Comparison of ENCODE assay signal across 32 cellular contexts in genomic region chr20:37537505-37537904, GRCh38. TPM values are rescaled to one million over a fixed set of nuclear protein-coding genes. Genes with fewer than 3 reads are reported as not detected.
"Had no signal": no experiment of that assay in that cellular context is flagged by ENCODE, and none has a peak within 500 bp of the region (broad histone marks: within the 10 kb centered on the region; RNA-seq: fewer than 3 reads in every experiment).

No MANE protein-coding gene starts in this region.

- H3K27ac ChIP-seq: brain microvascular endothelial cell, SJSA1 had no signal

- DNase-seq: activated CD4-positive, alpha-beta memory T cell treated with anti-CD3 and anti-CD28 coated beads for 36 hours; activated CD4-positive, alpha-beta T cell treated with anti-CD3 and anti-CD28 coated beads for 36 hours; activated CD4-positive, alpha-beta T cell treated with anti-CD3 and anti-CD28 coated beads, Interleukin-2, amount 10 ng/mL, durations not matched to agents 7 days and 5 days; activated CD8-positive, alpha-beta memory T cell treated with anti-CD3 and anti-CD28 coated beads, Interleukin-2, amount 50 U/mL, for 4 hours; activated naive CD4-positive, alpha-beta T cell; activated naive CD4-positive, alpha-beta T cell treated with anti-CD3 and anti-CD28 coated beads, Interleukin-2, amount 50 U/mL, for 16 hours; activated naive CD8-positive, alpha-beta T cell treated with anti-CD3 and anti-CD28 coated beads for 36 hours; activated T-cell treated with anti-CD3 and anti-CD28 coated beads for 4 hours; activated T-cell treated with anti-CD3 and anti-CD28 coated beads, Interleukin-2, amount 50 U/mL, for 4 hours; amniotic stem cell; aorta; central memory CD4-positive, alpha-beta T cell; KG1; NCI-H1092; NCI-H146; NCI-H187; NCI-H2029 treated with DMSO at 0.1 percent for 48 hours; NCI-H2107; NCI-H2171; NCI-H524; NCI-H69; SHP77 treated with DMSO at 0.1 percent for 48 hours; SK-N-SH; T-helper 17 cell had no signal

- H3K9me3 Mint-ChIP-seq: activated CD4-positive, alpha-beta memory T cell treated with anti-CD3 and anti-CD28 coated beads for 36 hours; activated CD4-positive, alpha-beta T cell treated with anti-CD3 and anti-CD28 coated beads, Interleukin-2, amount 10 ng/mL, durations not matched to agents 7 days and 5 days; activated naive CD8-positive, alpha-beta T cell treated with anti-CD3 and anti-CD28 coated beads for 36 hours; activated T-cell treated with anti-CD3 and anti-CD28 coated beads, Interleukin-2, amount 50 U/mL, for 4 hours; activated T-helper 1 cell treated with anti-CD3 and anti-CD28 coated beads, Interleukin-12 subunit alpha, Interleukin-12 subunit beta, Interleukin-2, Interleukin-4 antibody, amounts not matched to agents 30 ng/mL and 10 ng/mL and 1 ng/mL, durations not matched to agents 14 hours and 24 hours and 36 hours; WTC11 had no signal

- ATAC-seq: activated CD4-positive, alpha-beta T cell treated with anti-CD3 and anti-CD28 coated beads for 36 hours; activated CD4-positive, CD25-positive, alpha-beta regulatory T cell treated with anti-CD3 and anti-CD28 coated beads, Interleukin-2, amount 50 U/mL, for 24 hours; activated T-cell treated with anti-CD3 and anti-CD28 coated beads, Interleukin-2, amount 50 U/mL, for 4 hours; Panc1; T-helper 17 cell; WTC11 had no signal

- H3K36me3 Mint-ChIP-seq: activated CD4-positive, alpha-beta memory T cell treated with anti-CD3 and anti-CD28 coated beads for 36 hours; activated naive CD8-positive, alpha-beta T cell treated with anti-CD3 and anti-CD28 coated beads for 36 hours; WTC11 had no signal

- H3K27me3 ChIP-seq: brain microvascular endothelial cell, SJSA1 had no signal

- H3K4me3 ChIP-seq: MG63, SJSA1 had no signal

- H3K27ac Mint-ChIP-seq: activated CD4-positive, alpha-beta memory T cell treated with anti-CD3 and anti-CD28 coated beads for 36 hours; activated CD4-positive, alpha-beta T cell treated with anti-CD3 and anti-CD28 coated beads for 36 hours; activated CD4-positive, alpha-beta T cell treated with anti-CD3 and anti-CD28 coated beads, Interleukin-2, amount 10 ng/mL, durations not matched to agents 7 days and 5 days; activated naive CD8-positive, alpha-beta T cell treated with anti-CD3 and anti-CD28 coated beads for 36 hours; activated T-helper 1 cell treated with anti-CD3 and anti-CD28 coated beads, Interleukin-12 subunit alpha, Interleukin-12 subunit beta, Interleukin-2, Interleukin-4 antibody, amounts not matched to agents 30 ng/mL and 10 ng/mL and 1 ng/mL, durations not matched to agents 14 hours and 24 hours and 36 hours; T-helper 17 cell; WTC11 had no signal

- H3K4me3 Mint-ChIP-seq: activated CD4-positive, alpha-beta memory T cell treated with anti-CD3 and anti-CD28 coated beads for 36 hours; activated CD4-positive, alpha-beta T cell treated with anti-CD3 and anti-CD28 coated beads for 36 hours; activated CD4-positive, alpha-beta T cell treated with anti-CD3 and anti-CD28 coated beads, Interleukin-2, amount 10 ng/mL, durations not matched to agents 7 days and 5 days; activated naive CD8-positive, alpha-beta T cell treated with anti-CD3 and anti-CD28 coated beads for 36 hours; activated T-cell treated with anti-CD3 and anti-CD28 coated beads, Interleukin-2, amount 50 U/mL, for 4 hours; activated T-helper 1 cell treated with anti-CD3 and anti-CD28 coated beads, Interleukin-12 subunit alpha, Interleukin-12 subunit beta, Interleukin-2, Interleukin-4 antibody, amounts not matched to agents 30 ng/mL and 10 ng/mL and 1 ng/mL, durations not matched to agents 14 hours and 24 hours and 36 hours; T-helper 17 cell; WTC11 had no signal

- H3K4me1 Mint-ChIP-seq: activated CD4-positive, alpha-beta T cell treated with anti-CD3 and anti-CD28 coated beads for 36 hours had no signal

- H3K36me3 ChIP-seq: brain microvascular endothelial cell, MG63, SJSA1 had no signal

- H3K9me3 ChIP-seq: MG63, SJSA1, SK-N-SH had no signal

RNA-seq across cellular contexts. Expression of gene NNAT, which starts 16.5 kb away (rescaled TPM):
- total RNA-seq: RPMI7951, SJSA1, T-helper 17 cell had no signal
